23 cellular contexts compared by ENCODE assay signal in the genomic region with DNA sequence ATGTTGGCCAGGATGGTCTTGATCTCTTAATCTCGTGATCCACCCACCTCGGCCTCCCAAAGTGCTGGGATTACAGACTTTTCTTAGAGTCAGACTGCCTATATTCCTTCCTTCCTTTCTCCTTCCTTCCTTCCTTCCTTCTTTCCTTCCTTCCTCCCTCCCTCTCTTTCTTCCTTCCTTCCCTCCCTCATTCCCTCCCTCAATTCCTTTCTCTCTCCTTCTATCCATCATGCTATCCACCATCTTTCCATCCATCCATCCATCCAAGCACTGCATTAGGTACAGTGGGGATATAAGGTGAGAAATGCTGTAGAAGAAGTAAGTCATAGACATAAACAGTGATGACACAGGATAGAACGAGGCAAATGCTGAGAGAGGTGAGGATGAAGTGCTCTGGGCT. TPM values are rescaled to one million over a fixed set of nuclear protein-coding genes. Genes with fewer than 3 reads are reported as not detected.
DNase-seq lines count a peak whose midpoint lies in the region; ATAC-seq, FAIRE-seq and TF ChIP-seq lines count a peak whose summit lies in the region.
"Had no signal": no experiment of that assay in that cellular context is flagged by ENCODE, and none has a peak within 500 bp of the region (broad histone marks: within the 10 kb centered on the region; RNA-seq: fewer than 3 reads in every experiment).

No MANE protein-coding gene starts in this region.

- no peak overlapping the region for H3K14ac ChIP-seq in IMR-90 (replicated peaks; ENCODE audit: low read depth, low read length)

- H2AFZ ChIP-seq in IMR-90 (replicated peaks; ENCODE audit: low read length, poor library complexity) (no peak overlapping the region), mammary epithelial cell (ENCODE audit: low read depth, low read length) (no peak overlapping the region), keratinocyte (ENCODE audit: control insufficient read depth, low read length) (no peak overlapping the region)

- WGBS in IMR-90 (ENCODE audit: extremely low coverage in 2 of 2, insufficient read length in 1 of 2), 2 experiments = 95% methylated on average over 3 of the region's 3 CpGs; no CpG with 5 or more reads in 1 of the 2 experiments
- WGBS in mammary epithelial cell (ENCODE audit: low coverage, missing lambda C conversion rate) = 47% methylated on average over 3 of the region's 3 CpGs

- BruUV-seq in IMR-90 (replicated peaks; lab: Mats Ljungman, UMichigan) (no TSS peak), mammary epithelial cell (replicated peaks; lab: Mats Ljungman, UMichigan) (no TSS peak)

- H3K9me3 ChIP-seq in IMR-90 (ENCODE audit: control insufficient read depth, insufficient read depth, low read length) (no peaks in the 10 kb centered on the region), mammary epithelial cell (replicated peaks; ENCODE audit: insufficient read depth, low read length) (no peaks in the 10 kb centered on the region), keratinocyte (ENCODE audit: control insufficient read depth, low read depth, low read length) (no peaks in the 10 kb centered on the region)
- no peaks in the 10 kb centered on the region for H3K9me3 ChIP-seq in effector memory CD4-positive, alpha-beta T cell (ENCODE audit: control insufficient read depth, low read length)
- H3K9me3 ChIP-seq: BLaER1, SJSA1 had no signal

- H4K20me1 ChIP-seq in IMR-90 (ENCODE audit: insufficient read depth, low read length) = no peaks in the 10 kb centered on the region
- H4K20me1 ChIP-seq in mammary epithelial cell (ENCODE audit: insufficient read depth, low read length) = peaks cover 6% of the 10 kb centered on the region
- H4K20me1 ChIP-seq in keratinocyte (ENCODE audit: control insufficient read depth, extremely low read depth, insufficient read depth, low read length) = peaks cover 47% of the 10 kb centered on the region
- H4K20me1 ChIP-seq: BLaER1 had no signal

- no peak overlapping the region for H3K4ac ChIP-seq in IMR-90 (ENCODE audit: low read depth, low read length)

- DNase-seq in IMR-90 (no peak), mammary epithelial cell (no peak), keratinocyte (ENCODE audit: low read depth, low spot score) (no peak), NCI-H1105 treated with DMSO at 0.1 percent for 48 hours (lab: John Stamatoyannopoulos, UW) (no peak), T-helper 2 cell (no peak)
- no peak for DNase-seq in effector memory CD4-positive, alpha-beta T cell
- DNase-seq: CD4-positive, CD25-positive, alpha-beta regulatory T cell; H7; Karpas-422; NCI-H1092 treated with DMSO at 0.1 percent for 48 hours; NCI-H1436 treated with DMSO at 0.1 percent for 48 hours; NCI-H187 treated with DMSO at 0.1 percent for 48 hours; NCI-H2171 treated with DMSO at 0.1 percent for 48 hours; NCI-H446; NCI-H524 treated with DMSO at 0.1 percent for 48 hours; NCI-H774; Right ventricle myocardium superior had no signal

- H3K79me1 ChIP-seq in IMR-90 (ENCODE audit: low read depth in 1 of 2, low read length in 2 of 2) = no peaks in the 10 kb centered on the region

- H3K4me1 ChIP-seq in IMR-90 (ENCODE audit: control insufficient read depth, insufficient read depth, low read length) (peaks cover 6% of the 10 kb centered on the region), mammary epithelial cell (ENCODE audit: insufficient read depth, low read length) (peaks cover 64% of the 10 kb centered on the region), keratinocyte (ENCODE audit: control insufficient read depth, extremely low read depth, insufficient read depth, low read length) (peaks cover 52% of the 10 kb centered on the region)
- H3K4me1 ChIP-seq in effector memory CD4-positive, alpha-beta T cell (ENCODE audit: control insufficient read depth, insufficient read depth, low read length, poor library complexity, severe bottlenecking) = peaks cover 4% of the 10 kb centered on the region

- no peak overlapping the region for H2BK120ac ChIP-seq in IMR-90 (ENCODE audit: low read depth, low read length)

- no peak overlapping the region for H3K4me3 ChIP-seq in IMR-90 (ENCODE audit: insufficient read depth, low read depth, low read length)
- no peak overlapping the region for H3K4me3 ChIP-seq in mammary epithelial cell (replicated peaks in 1 of 3; ENCODE audit: insufficient read depth in 1 of 3, low read depth in 2 of 3, low read length in 3 of 3)
- H3K4me3 ChIP-seq in keratinocyte (ENCODE audit: control insufficient read depth in 2 of 3, extremely low read depth in 1 of 3, insufficient read depth in 2 of 3, low read depth in 1 of 3, low read length in 3 of 3) = no peak overlapping the region
- no peak overlapping the region for H3K4me3 ChIP-seq in effector memory CD4-positive, alpha-beta T cell (ENCODE audit: insufficient read depth, low read depth, low read length, poor library complexity, severe bottlenecking)
- H3K4me3 ChIP-seq: BLaER1, SJSA1 had no signal

- no peak overlapping the region for H4K91ac ChIP-seq in IMR-90 (ENCODE audit: insufficient read depth, low read depth, low read length)

- no peak overlapping the region for H2BK20ac ChIP-seq in IMR-90 (ENCODE audit: low read depth, low read length)

- H3K9ac ChIP-seq in IMR-90 (ENCODE audit: low read depth, low read length) (no peak overlapping the region), mammary epithelial cell (ENCODE audit: insufficient read depth, low read length) (peak overlapping the region; percentile 17), keratinocyte (ENCODE audit: control insufficient read depth, extremely low read depth, insufficient read depth, low read length) (no peak overlapping the region)
- H3K9ac ChIP-seq: BLaER1 had no signal

- no peak for TF ChIP-seq CTCF in IMR-90 (conservative IDR thresholded peaks at IDR 0.05; ENCODE audit: low read depth, low read length)
- TF ChIP-seq CTCF in mammary epithelial cell (conservative IDR thresholded peaks at IDR 0.05 in 1 of 2, IDR thresholded peaks at IDR 0.05 in 1 of 2; ENCODE audit: extremely low read depth in 1 of 2, insufficient read depth in 1 of 2, low read depth in 1 of 2, low read length in 2 of 2) = no peak
- TF ChIP-seq CTCF in keratinocyte (optimal IDR thresholded peaks at IDR 0.05 in 1 of 3, IDR thresholded peaks at IDR 0.05 in 1 of 3, conservative IDR thresholded peaks at IDR 0.05 in 1 of 3; ENCODE audit: extremely low read depth in 1 of 3, insufficient read depth in 2 of 3, low read length in 3 of 3) = no peak

- H2BK5ac ChIP-seq in IMR-90 (ENCODE audit: low read depth, low read length, poor library complexity, severe bottlenecking) = no peak overlapping the region

- in situ Hi-C loops in IMR-90 (cut with MboI; ENCODE audit: low sequenced_read_pairs) (no loop called here), mammary epithelial cell (cut with MboI; ENCODE audit: low sequenced_read_pairs in 2 of 2) (no loop called here)

- no peak overlapping the region for H3K4me2 ChIP-seq in IMR-90 (ENCODE audit: low read depth, low read length)
- peak overlapping the region; percentile 25 for H3K4me2 ChIP-seq in mammary epithelial cell (ENCODE audit: insufficient read depth, low read depth, low read length)
- H3K4me2 ChIP-seq in keratinocyte (ENCODE audit: control insufficient read depth, extremely low read depth, insufficient read depth, low read depth, low read length) = no peak overlapping the region
- H3K4me2 ChIP-seq: BLaER1 had no signal

- 0 out of 3 replicates have a peak overlapping the region, but pooled peaks have one; percentile 3 for H2BK15ac ChIP-seq in IMR-90 (ENCODE audit: low read depth, low read length)

- no peak overlapping the region; the same call in 1 of the 2 replicates for H2AK5ac ChIP-seq in IMR-90 (ENCODE audit: low read depth, low read length)

- H4K5ac ChIP-seq in IMR-90 (ENCODE audit: low read depth, low read length) = no peak overlapping the region

- no peaks in the 10 kb centered on the region for H3K36me3 ChIP-seq in IMR-90 (ENCODE audit: control insufficient read depth, insufficient read depth, low read length)
- peaks cover 21% of the 10 kb centered on the region for H3K36me3 ChIP-seq in mammary epithelial cell (ENCODE audit: insufficient read depth, low read length)
- H3K36me3 ChIP-seq in keratinocyte (ENCODE audit: control insufficient read depth in 2 of 2, extremely low read depth in 1 of 2, insufficient read depth in 2 of 2, low read length in 2 of 2) = peaks cover 8 to 43% of the 10 kb centered on the region in 2 experiments
- no peaks in the 10 kb centered on the region for H3K36me3 ChIP-seq in effector memory CD4-positive, alpha-beta T cell (ENCODE audit: control insufficient read depth, insufficient read depth, low read length)
- H3K36me3 ChIP-seq: BLaER1, SJSA1 had no signal

- no peaks in the 10 kb centered on the region for H3K27me3 ChIP-seq in IMR-90 (ENCODE audit: control insufficient read depth, insufficient read depth, low read length)
- no peaks in the 10 kb centered on the region for H3K27me3 ChIP-seq in mammary epithelial cell (ENCODE audit: insufficient read depth, low read length)
- H3K27me3 ChIP-seq in keratinocyte (ENCODE audit: control insufficient read depth, extremely low read depth, insufficient read depth, low read length) = no peaks in the 10 kb centered on the region
- H3K27me3 ChIP-seq in effector memory CD4-positive, alpha-beta T cell (replicated peaks; ENCODE audit: control insufficient read depth, insufficient read depth, low read length, poor library complexity, severe bottlenecking) = no peaks in the 10 kb centered on the region
- H3K27me3 ChIP-seq: BLaER1, SJSA1 had no signal

- TF ChIP-seq POLR2A in IMR-90 (IDR thresholded peaks at IDR 0.05; ENCODE audit: low read depth, low read length) = no peak

- no peak for FAIRE-seq in keratinocyte (lab: Jason Lieb, UNC)
- FAIRE-seq: A204.1, D721Med, GM19239 had no signal

- intact Hi-C loops in IMR-90 (cut with micrococcal nuclease) (no loop called here), mammary epithelial cell (cut with micrococcal nuclease) (loop anchor here (5.0 kb wide), 1 partner anchor 83 kb away; no protein-coding TSS in a partner anchor)

- H3K23ac ChIP-seq in IMR-90 (ENCODE audit: low read depth, low read length) = no peak overlapping the region

- no peak overlapping the region for H2AK9ac ChIP-seq in IMR-90 (replicated peaks; ENCODE audit: low read depth, low read length, poor library complexity)

- CTCF ChIA-PET in IMR-90 (lab: Yijun Ruan, JAX) = no interaction called here
- CTCF ChIA-PET in mammary epithelial cell (lab: Charles Lee; ENCODE audit: low non-redundant PET) = no interaction called here

- POLR2A ChIA-PET in IMR-90 (lab: Charles Lee; ENCODE audit: unreplicated experiment) = no interaction called here

- peaks cover 7% of the 10 kb centered on the region for H3K9me1 ChIP-seq in IMR-90 (ENCODE audit: insufficient read depth, low read length)
- H3K9me1 ChIP-seq in keratinocyte (ENCODE audit: control insufficient read depth, extremely low read depth, insufficient read depth, low read length) = peaks cover 2% of the 10 kb centered on the region

- no peak overlapping the region for H3K56ac ChIP-seq in IMR-90 (ENCODE audit: extremely low read depth, insufficient read depth, low read length)

- H3K18ac ChIP-seq in IMR-90 (ENCODE audit: low read depth, low read length) = no peak overlapping the region

- no peak overlapping the region for H4K8ac ChIP-seq in IMR-90 (ENCODE audit: low read depth in 2 of 2, low read length in 2 of 2)

- no peak overlapping the region for H3K27ac ChIP-seq in IMR-90 (ENCODE audit: insufficient read depth, low read length)
- peak overlapping the region; percentile 96 for H3K27ac ChIP-seq in mammary epithelial cell (ENCODE audit: insufficient read depth, low read depth, low read length)
- H3K27ac ChIP-seq in keratinocyte (ENCODE audit: control insufficient read depth, insufficient read depth, low read length) = peak overlapping the region; percentile 97
- no peak overlapping the region for H3K27ac ChIP-seq in effector memory CD4-positive, alpha-beta T cell (ENCODE audit: insufficient read depth, low read length, poor library complexity, severe bottlenecking)
- H3K27ac ChIP-seq: BLaER1, SJSA1 had no signal

- no peak for ATAC-seq in IMR-90 (ENCODE audit: low read depth)
- no peak for ATAC-seq in GM18873 (IDR thresholded peaks at IDR 0.05; ENCODE audit: low FRiP score, unreplicated experiment)

- dilution Hi-C loops in IMR-90 (cut with HindIII; ENCODE audit: low sequenced_read_pairs, unreplicated experiment) (no loop called here), mammary epithelial cell (cut with HindIII; ENCODE audit: low sequenced_read_pairs) (no loop called here), keratinocyte (cut with MboI; ENCODE audit: extremely low pct_ligation_motif_present, low sequenced_read_pairs) (no loop called here)

- TF ChIP-seq RAD21 in IMR-90 (IDR thresholded peaks at IDR 0.05; ENCODE audit: low read length) = no peak

- peaks cover 98% of the 10 kb centered on the region for H3K79me2 ChIP-seq in mammary epithelial cell (ENCODE audit: insufficient read depth, low read length)
- H3K79me2 ChIP-seq in keratinocyte (ENCODE audit: control insufficient read depth, insufficient read depth, low read length) = peaks cover 95% of the 10 kb centered on the region

RNA-seq across cellular contexts. Expression of a gene that starts 13.2 kb away (rescaled TPM):
- total RNA-seq in IMR-90 (2012; rRNA removed) (2.2 and 2.3 TPM in 2 replicates), mammary epithelial cell (1,000 to 10,000 TPM; 1,201 to 2,277 TPM)
- polyA plus RNA-seq in IMR-90 (2012; rRNA removed) (2.6 and 2.8 TPM in 2 replicates), mammary epithelial cell (1,668 TPM), keratinocyte (1,627 to 2,571 TPM (median 2,208 TPM) in 3 replicates)
- 1.4 TPM in 2 replicates for polyA plus RNA-seq in IMR-90 (2012; cell fraction: cytosol; rRNA removed)
- polyA plus RNA-seq in IMR-90 (2012; cell fraction: nucleus; rRNA removed; ENCODE audit: low replicate concordance) = 1.1 and 2.6 TPM in 2 replicates
- polyA minus RNA-seq in mammary epithelial cell (2,109 TPM), keratinocyte (2,532 to 3,187 TPM (median 2,714 TPM) in 3 replicates)
- polyA plus RNA-seq in keratinocyte (2011; ENCODE audit: low read depth) = 350 TPM
- 688 and 783 TPM in 2 replicates for polyA plus RNA-seq in keratinocyte (2011; cell fraction: cytosol; rRNA removed)
- 3,724 and 4,110 TPM in 2 replicates for polyA plus RNA-seq in keratinocyte (2011; cell fraction: nucleus; rRNA removed)
- polyA plus RNA-seq in keratinocyte (2012; ENCODE audit: low replicate concordance) = 312 and 2,583 TPM in 2 replicates
- polyA minus RNA-seq in keratinocyte (2011; cell fraction: cytosol; rRNA and poly(A)+ RNA removed) = 1,597 TPM
- 4,972 and 7,290 TPM in 2 replicates for polyA minus RNA-seq in keratinocyte (2011; cell fraction: nucleus; rRNA and poly(A)+ RNA removed)
- total RNA-seq: CD4-positive, CD25-positive, alpha-beta regulatory T cell had no signal
- polyA plus RNA-seq: CD4-positive, CD25-positive, alpha-beta regulatory T cell had no signal

Comparison
In these comparisons a context has a peak if more than half of its experiments do, and no peak if none do; other contexts are left out.
1. H3K27ac ChIP-seq: peak in mammary epithelial cell (single experiment) and keratinocyte (single experiment); none in IMR-90 (single experiment) and effector memory CD4-positive, alpha-beta T cell (single experiment).
2. RNA of a gene that starts 13.2 kb away (polyA plus RNA-seq): 1,668 TPM in mammary epithelial cell (single experiment) and 312 to 4,110 TPM in keratinocyte; 1.1 to 2.8 TPM in IMR-90; every median in the first group is over 10 times any median in the second.